Comparison of ENCODE assay signal across 1 cellular context in the genomic region with DNA sequence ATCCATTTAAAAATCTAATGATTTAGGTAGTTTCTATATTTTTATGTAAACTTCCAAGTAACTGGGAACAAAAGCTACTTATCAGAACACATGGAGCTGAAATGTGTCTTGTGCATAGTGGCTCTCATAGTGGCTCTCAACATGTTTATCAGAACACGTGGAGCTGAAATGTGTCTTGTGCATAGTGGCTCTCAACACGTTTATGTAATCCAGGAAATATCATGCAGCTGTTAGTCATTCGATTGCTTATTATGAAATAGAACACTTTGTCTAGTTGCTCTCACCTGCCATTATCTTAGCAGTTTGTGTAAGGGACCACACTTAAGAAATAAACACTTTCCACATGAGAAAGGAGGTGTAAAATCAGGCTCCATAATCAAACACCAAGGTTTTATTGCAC.
TF ChIP-seq lines count a peak whose summit lies in the region.

No MANE protein-coding gene starts in this region.

TF ChIP-seq in GM23338, 12 proteins besides CTCF, POLR2A, EP300 and RAD21 (continued from another document):
- TF ChIP-seq, protein P1, sequence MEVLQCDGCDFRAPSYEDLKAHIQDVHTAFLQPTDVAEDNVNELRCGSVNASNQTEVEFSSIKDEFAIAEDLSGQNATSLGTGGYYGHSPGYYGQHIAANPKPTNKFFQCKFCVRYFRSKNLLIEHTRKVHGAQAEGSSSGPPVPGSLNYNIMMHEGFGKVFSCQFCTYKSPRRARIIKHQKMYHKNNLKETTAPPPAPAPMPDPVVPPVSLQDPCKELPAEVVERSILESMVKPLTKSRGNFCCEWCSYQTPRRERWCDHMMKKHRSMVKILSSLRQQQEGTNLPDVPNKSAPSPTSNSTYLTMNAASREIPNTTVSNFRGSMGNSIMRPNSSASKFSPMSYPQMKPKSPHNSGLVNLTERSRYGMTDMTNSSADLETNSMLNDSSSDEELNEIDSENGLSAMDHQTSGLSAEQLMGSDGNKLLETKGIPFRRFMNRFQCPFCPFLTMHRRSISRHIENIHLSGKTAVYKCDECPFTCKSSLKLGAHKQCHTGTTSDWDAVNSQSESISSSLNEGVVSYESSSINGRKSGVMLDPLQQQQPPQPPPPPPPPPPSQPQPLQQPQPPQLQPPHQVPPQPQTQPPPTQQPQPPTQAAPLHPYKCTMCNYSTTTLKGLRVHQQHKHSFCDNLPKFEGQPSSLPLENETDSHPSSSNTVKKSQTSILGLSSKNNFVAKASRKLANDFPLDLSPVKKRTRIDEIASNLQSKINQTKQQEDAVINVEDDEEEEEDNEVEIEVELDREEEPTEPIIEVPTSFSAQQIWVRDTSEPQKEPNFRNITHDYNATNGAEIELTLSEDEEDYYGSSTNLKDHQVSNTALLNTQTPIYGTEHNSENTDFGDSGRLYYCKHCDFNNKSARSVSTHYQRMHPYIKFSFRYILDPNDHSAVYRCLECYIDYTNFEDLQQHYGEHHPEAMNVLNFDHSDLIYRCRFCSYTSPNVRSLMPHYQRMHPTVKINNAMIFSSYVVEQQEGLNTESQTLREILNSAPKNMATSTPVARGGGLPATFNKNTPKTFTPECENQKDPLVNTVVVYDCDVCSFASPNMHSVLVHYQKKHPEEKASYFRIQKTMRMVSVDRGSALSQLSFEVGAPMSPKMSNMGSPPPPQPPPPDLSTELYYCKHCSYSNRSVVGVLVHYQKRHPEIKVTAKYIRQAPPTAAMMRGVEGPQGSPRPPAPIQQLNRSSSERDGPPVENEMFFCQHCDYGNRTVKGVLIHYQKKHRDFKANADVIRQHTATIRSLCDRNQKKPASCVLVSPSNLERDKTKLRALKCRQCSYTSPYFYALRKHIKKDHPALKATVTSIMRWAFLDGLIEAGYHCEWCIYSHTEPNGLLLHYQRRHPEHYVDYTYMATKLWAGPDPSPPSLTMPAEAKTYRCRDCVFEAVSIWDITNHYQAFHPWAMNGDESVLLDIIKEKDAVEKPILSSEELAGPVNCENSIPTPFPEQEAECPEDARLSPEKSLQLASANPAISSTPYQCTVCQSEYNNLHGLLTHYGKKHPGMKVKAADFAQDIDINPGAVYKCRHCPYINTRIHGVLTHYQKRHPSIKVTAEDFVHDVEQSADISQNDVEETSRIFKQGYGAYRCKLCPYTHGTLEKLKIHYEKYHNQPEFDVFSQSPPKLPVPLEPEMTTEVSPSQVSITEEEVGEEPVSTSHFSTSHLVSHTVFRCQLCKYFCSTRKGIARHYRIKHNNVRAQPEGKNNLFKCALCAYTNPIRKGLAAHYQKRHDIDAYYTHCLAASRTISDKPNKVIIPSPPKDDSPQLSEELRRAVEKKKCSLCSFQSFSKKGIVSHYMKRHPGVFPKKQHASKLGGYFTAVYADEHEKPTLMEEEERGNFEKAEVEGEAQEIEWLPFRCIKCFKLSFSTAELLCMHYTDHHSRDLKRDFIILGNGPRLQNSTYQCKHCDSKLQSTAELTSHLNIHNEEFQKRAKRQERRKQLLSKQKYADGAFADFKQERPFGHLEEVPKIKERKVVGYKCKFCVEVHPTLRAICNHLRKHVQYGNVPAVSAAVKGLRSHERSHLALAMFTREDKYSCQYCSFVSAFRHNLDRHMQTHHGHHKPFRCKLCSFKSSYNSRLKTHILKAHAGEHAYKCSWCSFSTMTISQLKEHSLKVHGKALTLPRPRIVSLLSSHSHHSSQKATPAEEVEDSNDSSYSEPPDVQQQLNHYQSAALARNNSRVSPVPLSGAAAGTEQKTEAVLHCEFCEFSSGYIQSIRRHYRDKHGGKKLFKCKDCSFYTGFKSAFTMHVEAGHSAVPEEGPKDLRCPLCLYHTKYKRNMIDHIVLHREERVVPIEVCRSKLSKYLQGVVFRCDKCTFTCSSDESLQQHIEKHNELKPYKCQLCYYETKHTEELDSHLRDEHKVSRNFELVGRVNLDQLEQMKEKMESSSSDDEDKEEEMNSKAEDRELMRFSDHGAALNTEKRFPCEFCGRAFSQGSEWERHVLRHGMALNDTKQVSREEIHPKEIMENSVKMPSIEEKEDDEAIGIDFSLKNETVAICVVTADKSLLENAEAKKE (CRISPR knock-in tag; IDR thresholded peaks at IDR 0.05) = no peak
- TF ChIP-seq POLR2AphosphoS5 (IDR thresholded peaks at IDR 0.05; ENCODE audit: low read depth) = no peak
TF ChIP-seq in GM23338: peak in this region for 0.
